8 cellular contexts compared by ENCODE assay signal in genomic region chr2:171210864-171211431, GRCh38. TPM values are rescaled to one million over a fixed set of nuclear protein-coding genes. Genes with fewer than 3 reads are reported as not detected.
A peak's percentile ranks its signal among the peaks of the same experiment; 100 is the strongest.
DNase-seq lines count a peak whose midpoint lies in the region; ATAC-seq, FAIRE-seq and TF ChIP-seq lines count a peak whose summit lies in the region.

No MANE protein-coding gene starts in this region.

- H4K5ac ChIP-seq in mesendoderm (ENCODE audit: low read length) = no peak overlapping the region

- WGBS in mesendoderm (ENCODE audit: extremely low coverage, insufficient coverage, low lambda C conversion rate) = no CpG with 5 or more reads among the region's 8 CpGs

- DNase-seq in T-helper 22 cell (ENCODE audit: low read depth) (peak; percentile 16), mesendoderm (peak; percentile 57), NCI-H526 treated with DMSO at 0.1 percent for 48 hours (lab: John Stamatoyannopoulos, UW) (no peak), ascending aorta (ENCODE audit: low spot score in 2 of 2) (no peak), epidermal melanocyte (ENCODE audit: insufficient read length, low spot score) (no peak), frontal cortex (ENCODE audit: low spot score in 2 of 2) (no peak)

- H3K79me1 ChIP-seq in mesendoderm (ENCODE audit: low read length) = no peaks in the 10 kb centered on the region

- no peaks in the 10 kb centered on the region for H3K9me3 ChIP-seq in ascending aorta

- H3K36me3 ChIP-seq in mesendoderm (ENCODE audit: control insufficient read depth, insufficient read depth, low read length) (no peaks in the 10 kb centered on the region), ascending aorta (no peaks in the 10 kb centered on the region)

- H3K4me1 ChIP-seq in mesendoderm (ENCODE audit: control insufficient read depth, low read depth, low read length) (peaks cover 2% of the 10 kb centered on the region), ascending aorta (no peaks in the 10 kb centered on the region)

- no peak overlapping the region for H3K23ac ChIP-seq in mesendoderm (ENCODE audit: low read length)

- FAIRE-seq in frontal cortex (lab: Jason Lieb, UNC) = no peak

- no peak overlapping the region for H3K4me2 ChIP-seq in mesendoderm (ENCODE audit: low read length)

- H2BK120ac ChIP-seq in mesendoderm (ENCODE audit: low read depth, low read length) = no peak overlapping the region

- H3K9ac ChIP-seq in mesendoderm (ENCODE audit: low read length) = no peak overlapping the region

- intact Hi-C loops in ascending aorta (cut with DNase I) = no loop called here

- no peak overlapping the region for H2BK15ac ChIP-seq in mesendoderm (replicated peaks; ENCODE audit: low read depth)

- peak; percentile 83 for ATAC-seq in GM19043 (IDR thresholded peaks at IDR 0.05; ENCODE audit: low read depth, unreplicated experiment)
- ATAC-seq in HG03108 (IDR thresholded peaks at IDR 0.05; ENCODE audit: unreplicated experiment) = peak; percentile 90

- H3K56ac ChIP-seq in mesendoderm (ENCODE audit: low read length) = no peak overlapping the region

- H2BK5ac ChIP-seq in mesendoderm (ENCODE audit: low read length) = no peak overlapping the region

- no peaks in the 10 kb centered on the region for H3K27me3 ChIP-seq in mesendoderm (ENCODE audit: insufficient read depth, low read length, poor library complexity)
- H3K27me3 ChIP-seq in ascending aorta = no peaks in the 10 kb centered on the region

- H4K8ac ChIP-seq in mesendoderm (ENCODE audit: low read depth, low read length) = no peak overlapping the region

- no peaks in the 10 kb centered on the region for H3K79me2 ChIP-seq in mesendoderm (ENCODE audit: control insufficient read depth, insufficient read depth, low read length)

- no peak overlapping the region for H3K4me3 ChIP-seq in mesendoderm (ENCODE audit: low read length)
- H3K4me3 ChIP-seq in ascending aorta = no peak overlapping the region

- H2AK5ac ChIP-seq in mesendoderm (ENCODE audit: low read length) = no peak overlapping the region

- H3K27ac ChIP-seq in mesendoderm (ENCODE audit: low read depth, low read length) (no peak overlapping the region), ascending aorta (no peak overlapping the region)

- peak overlapping the region; percentile 14 for H3K18ac ChIP-seq in mesendoderm (ENCODE audit: low read length)

- H3K4ac ChIP-seq in mesendoderm (ENCODE audit: low read depth, low read length) = no peak overlapping the region

- no peak for TF ChIP-seq CTCF in ascending aorta (IDR thresholded peaks at IDR 0.05)

RNA-seq across cellular contexts. Expression of gene TLK1, which starts 50.3 kb away (rescaled TPM):
- polyA plus RNA-seq in mesendoderm (2013, experiment 1 of 2) = 51.8 TPM
- 50.9 TPM for polyA plus RNA-seq in mesendoderm (2013, experiment 2 of 2)
- 32.2 TPM for total RNA-seq in ascending aorta
- total RNA-seq in frontal cortex = 13.5 TPM

Comparison
In these comparisons a context has a peak if more than half of its experiments do, and no peak if none do; other contexts are left out.
1. DNase-seq: peak in T-helper 22 cell (single experiment) and mesendoderm (single experiment); none in NCI-H526 treated with DMSO at 0.1 percent for 48 hours (single experiment), ascending aorta (0 of 2), epidermal melanocyte (single experiment) and frontal cortex (0 of 2).